Comparison of ENCODE assay signal across 9 cellular contexts in the genomic region with DNA sequence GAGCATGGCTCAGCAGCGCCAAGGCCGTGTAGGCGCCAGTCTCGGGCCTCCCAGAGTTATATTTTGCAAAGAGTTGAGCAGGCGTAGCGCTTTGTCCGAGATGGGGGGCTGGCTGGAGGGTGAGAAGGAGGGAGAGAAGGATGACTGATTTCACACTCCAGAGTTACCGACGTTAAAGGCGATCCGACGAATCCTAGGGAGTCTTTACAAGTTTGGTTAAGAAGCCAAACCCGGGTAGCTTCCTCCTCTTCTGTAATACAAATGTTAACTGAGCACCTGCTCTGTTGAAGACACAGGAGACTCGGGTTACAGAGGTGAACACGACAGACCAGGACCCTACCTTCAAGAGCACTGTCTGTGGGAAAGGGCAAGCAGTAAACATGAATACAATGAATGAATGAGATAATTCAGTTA. TPM values are rescaled to one million over a fixed set of nuclear protein-coding genes. Genes with fewer than 3 reads are reported as not detected.
DNase-seq lines count a peak whose midpoint lies in the region; ATAC-seq and TF ChIP-seq lines count a peak whose summit lies in the region.
"Had no signal": no experiment of that assay in that cellular context is flagged by ENCODE, and none has a peak within 500 bp of the region (broad histone marks: within the 10 kb centered on the region; RNA-seq: fewer than 3 reads in every experiment).

No MANE protein-coding gene starts in this region.

- no peak overlapping the region for H2AK5ac ChIP-seq in neuronal stem cell (ENCODE audit: low read depth, low read length)

- H3K18ac ChIP-seq in neuronal stem cell (ENCODE audit: low read length): peak overlapping the region; percentile 90

- intact Hi-C loops in Caco-2 (cut with micrococcal nuclease; ENCODE audit: unreplicated experiment): loop anchor here (5.0 kb wide), 2 partner anchors 87 to 178 kb away; a partner anchor contains a TSS
- intact Hi-C loops in dendritic cell treated with granulocyte-macrophage colony-stimulating factor and Interleukin-4, amounts not matched to agents 40 ng/mL and 50 ng/mL, for 4 days (cut with micrococcal nuclease): loop anchor here (1.0 to 10.0 kb wide), 2 partner anchors 50 to 130 kb away; a partner anchor contains a TSS

- peak overlapping the region; percentile 96 for H3K9ac ChIP-seq in Loucy (ENCODE audit: low read depth, low read length, poor library complexity, severe bottlenecking)
- peak overlapping the region; percentile 76 for H3K9ac ChIP-seq in neuronal stem cell (ENCODE audit: low read depth, low read length, poor library complexity)

- H2BK15ac ChIP-seq in neuronal stem cell (ENCODE audit: low read length): no peak overlapping the region

- POLR2A ChIA-PET in Caco-2 (lab: Charles Lee): interaction anchor here (0.6 kb wide), 2 partner anchors 47 to 467 kb away, joined by 3 to 4 read pairs; no protein-coding TSS in a partner anchor

- H3K4me1 ChIP-seq in Caco-2 (peaks cover 13% of the 10 kb centered on the region), Loucy (ENCODE audit: insufficient read depth, low read length, poor library complexity, severe bottlenecking) (peaks cover 40% of the 10 kb centered on the region), neuronal stem cell (ENCODE audit: control insufficient read depth in 2 of 2, insufficient read depth in 1 of 2, low read depth in 1 of 2, low read length in 2 of 2) (peaks cover 12 to 22% of the 10 kb centered on the region in 2 donors)

- peak overlapping the region; percentile 98 for H3K27ac Mint-ChIP-seq in Caco-2 (ENCODE audit: unreplicated experiment)
- H3K27ac Mint-ChIP-seq in dendritic cell treated with granulocyte-macrophage colony-stimulating factor and Interleukin-4, amounts not matched to agents 40 ng/mL and 50 ng/mL, for 4 days: peak overlapping the region; percentile 100

- TF ChIP-seq CTCF in Caco-2 (IDR thresholded peaks at IDR 0.05; ENCODE audit: insufficient read depth in 1 of 2, low read depth in 1 of 2, low read length in 1 of 2, severe bottlenecking in 1 of 2, unreplicated experiment in 1 of 2) (no peak), Loucy (conservative IDR thresholded peaks at IDR 0.05; ENCODE audit: low read length) (0 out of 2 replicates have a peak, but pooled peaks have one; percentile 17)

- no peak overlapping the region for H2BK120ac ChIP-seq in neuronal stem cell (ENCODE audit: low read depth, low read length)

- H3K27me3 ChIP-seq in Caco-2 (replicated peaks; ENCODE audit: control insufficient read depth, insufficient read depth, low read length) (no peaks in the 10 kb centered on the region), Loucy (ENCODE audit: insufficient read depth, low read length, poor library complexity, severe bottlenecking) (no peaks in the 10 kb centered on the region), neuronal stem cell (ENCODE audit: control insufficient read depth in 3 of 3, insufficient read depth in 3 of 3, low read depth in 1 of 3, low read length in 3 of 3) (no peaks in the 10 kb centered on the region)

- DNase-seq in Caco-2 (no peak), neuronal stem cell (ENCODE audit: low spot score) (no peak), inferior parietal cortex (ENCODE audit: extremely low spot score) (no peak), NCI-H1436 treated with DMSO at 0.1 percent for 48 hours (lab: John Stamatoyannopoulos, UW) (no peak)
- DNase-seq in central memory CD4-positive, alpha-beta T cell: no peak

- no peaks in the 10 kb centered on the region for H3K27me3 Mint-ChIP-seq in Caco-2 (ENCODE audit: insufficient read depth, unreplicated experiment)
- H3K27me3 Mint-ChIP-seq in dendritic cell treated with granulocyte-macrophage colony-stimulating factor and Interleukin-4, amounts not matched to agents 40 ng/mL and 50 ng/mL, for 4 days: no peaks in the 10 kb centered on the region

- H3K23ac ChIP-seq in neuronal stem cell (ENCODE audit: low read depth, low read length, poor library complexity): peak overlapping the region; percentile 100

- CTCF ChIA-PET in Caco-2 (lab: Charles Lee): no interaction called here

- peaks cover 76% of the 10 kb centered on the region for H3K79me2 ChIP-seq in Loucy (ENCODE audit: insufficient read depth, low read length)

- H3K9me2 ChIP-seq in Loucy (replicated peaks; ENCODE audit: low read depth, low read length): no peaks in the 10 kb centered on the region

- H4K20me1 ChIP-seq in Loucy (ENCODE audit: insufficient read depth, low read length, poor library complexity, severe bottlenecking): peaks cover 51% of the 10 kb centered on the region

- H3K36me3 Mint-ChIP-seq in Caco-2 (ENCODE audit: insufficient read depth, unreplicated experiment): peaks cover 53% of the 10 kb centered on the region
- H3K36me3 Mint-ChIP-seq in dendritic cell treated with granulocyte-macrophage colony-stimulating factor and Interleukin-4, amounts not matched to agents 40 ng/mL and 50 ng/mL, for 4 days (ENCODE audit: low read depth): peaks cover 62% of the 10 kb centered on the region

- peak overlapping the region; percentile 73 for H3K14ac ChIP-seq in neuronal stem cell (ENCODE audit: low read length)

- H3K4me3 ChIP-seq in Caco-2 (ENCODE audit: low read depth, low read length): peak overlapping the region; percentile 48
- H3K4me3 ChIP-seq in Loucy (ENCODE audit: low read length, poor library complexity, severe bottlenecking): peak overlapping the region; percentile 91
- H3K4me3 ChIP-seq in neuronal stem cell (ENCODE audit: low read length in 2 of 2): peak overlapping the region; percentile 68 to 85

- H3F3A ChIP-seq in Loucy (ENCODE audit: low read depth): no peaks in the 10 kb centered on the region

- H3K9me3 ChIP-seq in Caco-2: no peaks in the 10 kb centered on the region
- no peaks in the 10 kb centered on the region for H3K9me3 ChIP-seq in Loucy (ENCODE audit: insufficient read depth, low read depth, low read length)
- no peaks in the 10 kb centered on the region for H3K9me3 ChIP-seq in neuronal stem cell (replicated peaks in 1 of 2; ENCODE audit: control insufficient read depth in 2 of 2, insufficient read depth in 1 of 2, low read depth in 1 of 2, low read length in 2 of 2)

- H3K4me2 ChIP-seq in Loucy (ENCODE audit: low read depth, low read length, poor library complexity, severe bottlenecking) (peak overlapping the region; percentile 94), neuronal stem cell (ENCODE audit: insufficient read depth, low read length, poor library complexity, severe bottlenecking) (peak overlapping the region; percentile 63)

- H4K91ac ChIP-seq in neuronal stem cell (ENCODE audit: low read depth, low read length, poor library complexity): no peak overlapping the region

- H3K27ac ChIP-seq in neuronal stem cell (replicated peaks; ENCODE audit: low read length): peak overlapping the region; percentile 35

- no peak overlapping the region for H2AFZ ChIP-seq in Loucy (ENCODE audit: low read length)
- H2AFZ ChIP-seq in neuronal stem cell (ENCODE audit: low read length): peak overlapping the region; percentile 64

- H3K4me3 Mint-ChIP-seq in Caco-2 (ENCODE audit: unreplicated experiment): peak overlapping the region; percentile 97
- H3K4me3 Mint-ChIP-seq in dendritic cell treated with granulocyte-macrophage colony-stimulating factor and Interleukin-4, amounts not matched to agents 40 ng/mL and 50 ng/mL, for 4 days: peak overlapping the region; percentile 97

- no peaks in the 10 kb centered on the region for H3K9me3 Mint-ChIP-seq in Caco-2 (ENCODE audit: unreplicated experiment)
- H3K9me3 Mint-ChIP-seq in dendritic cell treated with granulocyte-macrophage colony-stimulating factor and Interleukin-4, amounts not matched to agents 40 ng/mL and 50 ng/mL, for 4 days: no peaks in the 10 kb centered on the region

- H2BK12ac ChIP-seq in neuronal stem cell (ENCODE audit: low read length): no peak overlapping the region

- no CpG with 5 or more reads among the region's 15 CpGs for whole genome bisulfite sequencing in neuronal stem cell (ENCODE audit: extremely low coverage in 2 of 2, insufficient read length in 2 of 2, insufficient replicate concordance in 1 of 2), 2 donors

- ATAC-seq in GM18873 (IDR thresholded peaks at IDR 0.05; ENCODE audit: low FRiP score, unreplicated experiment): no peak

- H3K79me1 ChIP-seq in neuronal stem cell (ENCODE audit: low read depth, low read length): peaks cover 2% of the 10 kb centered on the region

- no peaks in the 10 kb centered on the region for H3K36me3 ChIP-seq in Caco-2 (ENCODE audit: control insufficient read depth, insufficient read depth, low read length)
- no peaks in the 10 kb centered on the region for H3K36me3 ChIP-seq in Loucy (ENCODE audit: insufficient read depth, low read length)
- peaks cover 3 to 38% of the 10 kb centered on the region in 2 donors for H3K36me3 ChIP-seq in neuronal stem cell (replicated peaks in 1 of 2; ENCODE audit: control insufficient read depth in 2 of 2, insufficient read depth in 2 of 2, low read length in 2 of 2)

- H3K4me1 Mint-ChIP-seq in Caco-2 (ENCODE audit: low read depth, unreplicated experiment): peaks cover 37% of the 10 kb centered on the region
- H3K4me1 Mint-ChIP-seq in dendritic cell treated with granulocyte-macrophage colony-stimulating factor and Interleukin-4, amounts not matched to agents 40 ng/mL and 50 ng/mL, for 4 days (ENCODE audit: low read depth): peaks cover 80% of the 10 kb centered on the region

- no peak overlapping the region for H2BK5ac ChIP-seq in neuronal stem cell (ENCODE audit: low read length)

- no peak overlapping the region for H3K4ac ChIP-seq in neuronal stem cell (ENCODE audit: low read length)

- no peak overlapping the region for H4K8ac ChIP-seq in neuronal stem cell (ENCODE audit: low read depth, low read length)

- TSS peak; percentile 42 for BruUV-seq in Caco-2 (replicated peaks; lab: Mats Ljungman, UMichigan)

RNA-seq across cellular contexts. Expression of a gene that starts 0.8 kb away (rescaled TPM):
- total RNA-seq in Caco-2 (2022): 69.8 and 72.1 TPM in 2 replicates
- 40.1 TPM for polyA plus RNA-seq in neuronal stem cell (2013, experiment 1 of 2)
- polyA plus RNA-seq in neuronal stem cell (2013, experiment 2 of 2): 39.2 TPM

RNA-seq across cellular contexts. Expression of a gene that starts 3.7 kb away (rescaled TPM):
- not detected in 2 replicates for total RNA-seq in Caco-2 (2022)
- 0.03 TPM for polyA plus RNA-seq in neuronal stem cell (2013, experiment 1 of 2)
- polyA plus RNA-seq in neuronal stem cell (2013, experiment 2 of 2): not detected
- total RNA-seq: NCI-H460 had no signal

RNA-seq across cellular contexts. Expression of a gene that starts 5.5 kb away (rescaled TPM):
- total RNA-seq in Caco-2 (2022): 15.5 and 16.5 TPM in 2 replicates
- 12.7 TPM for polyA plus RNA-seq in neuronal stem cell (2013, experiment 1 of 2)
- polyA plus RNA-seq in neuronal stem cell (2013, experiment 2 of 2): 12.7 TPM

RNA-seq across cellular contexts. Expression of a gene that starts 40.1 kb away (rescaled TPM):
- total RNA-seq in Caco-2 (2022): 1.7 and 2.6 TPM in 2 replicates
- polyA plus RNA-seq in neuronal stem cell (2013, experiment 1 of 2): 9.9 TPM
- 11.1 TPM for polyA plus RNA-seq in neuronal stem cell (2013, experiment 2 of 2)

RNA-seq across cellular contexts. Expression of a gene that starts 45.7 kb away (rescaled TPM):
- 0.91 and 1.3 TPM in 2 replicates for total RNA-seq in Caco-2 (2022)
- polyA plus RNA-seq in neuronal stem cell (2013, experiment 1 of 2): 5.1 TPM
- 4.3 TPM for polyA plus RNA-seq in neuronal stem cell (2013, experiment 2 of 2)
